Comparison of ENCODE assay signal across 11 cellular contexts in genomic region chr20:35702824-35703695, GRCh38. TPM values are rescaled to one million over a fixed set of nuclear protein-coding genes. Genes with fewer than 3 reads are reported as not detected.
DNase-seq lines count a peak whose midpoint lies in the region; ATAC-seq, FAIRE-seq and TF ChIP-seq lines count a peak whose summit lies in the region.
"Had no signal": no experiment of that assay in that cellular context is flagged by ENCODE, and none has a peak within 500 bp of the region (broad histone marks: within the 10 kb centered on the region; RNA-seq: fewer than 3 reads in every experiment).

No MANE protein-coding gene starts in this region.

- no peaks in the 10 kb centered on the region; the same call in 1 of the 2 replicates for H4K20me1 ChIP-seq in K562 (replicated peaks; ENCODE audit: control insufficient read depth, insufficient read depth, low read length)
- peaks cover 31% of the 10 kb centered on the region for H4K20me1 ChIP-seq in osteoblast (ENCODE audit: insufficient read depth, low read length)

- DNase-seq in activated CD4-positive, alpha-beta T cell treated with anti-CD3 and anti-CD28 coated beads, Interleukin-2, amount 10 ng/mL, durations not matched to agents 24 days and 14 days = no peak
- no peak for DNase-seq in activated CD4-positive, alpha-beta T cell treated with anti-CD3 and anti-CD28 coated beads, Interleukin-2, amount 50 U/mL, for 4 hours
- peak; percentile 18 for DNase-seq in OCI-M1 (lab: John Stamatoyannopoulos, UW)
- DNase-seq in K562 (ENCODE audit: extremely low read depth in 1 of 4, low spot score in 3 of 4) = no peak
- peak; percentile 21 for DNase-seq in osteoblast (ENCODE audit: insufficient read length, low spot score, missing footprints)
- no peak for DNase-seq in vagina (ENCODE audit: extremely low spot score in 2 of 2)
- no peak for DNase-seq in EL
- DNase-seq: ACHN; DMS 273 treated with DMSO at 0.1 percent for 48 hours; effector CD8-positive, alpha-beta T cell had no signal

- peaks cover 60% of the 10 kb centered on the region for H3K36me3 Mint-ChIP-seq in activated CD4-positive, alpha-beta T cell treated with anti-CD3 and anti-CD28 coated beads, Interleukin-2, amount 10 ng/mL, durations not matched to agents 24 days and 14 days (ENCODE audit: low read depth)

- H3K4me1 Mint-ChIP-seq in activated CD4-positive, alpha-beta T cell treated with anti-CD3 and anti-CD28 coated beads, Interleukin-2, amount 10 ng/mL, durations not matched to agents 24 days and 14 days = peaks cover 28% of the 10 kb centered on the region

- peak; percentile 50 for TF ChIP-seq POLR2A in K562 (conservative IDR thresholded peaks at IDR 0.05)
- TF ChIP-seq POLR2A in vagina (IDR thresholded peaks at IDR 0.05) = no peak

- H3K4me1 ChIP-seq in K562 (replicated peaks in 1 of 2; ENCODE audit: control insufficient read depth in 2 of 2, insufficient read depth in 2 of 2, low read length in 2 of 2) = peaks cover 4 to 10% of the 10 kb centered on the region in 2 experiments; a peak in 4 of 5 replicates
- H3K4me1 ChIP-seq in osteoblast (ENCODE audit: insufficient read depth, low read length) = peaks cover 24% of the 10 kb centered on the region
- peaks cover 30% of the 10 kb centered on the region for H3K4me1 ChIP-seq in vagina

- TF ChIP-seq CTCF in K562 (IDR thresholded peaks at IDR 0.05 in 2 of 3, conservative IDR thresholded peaks at IDR 0.05 in 1 of 3; ENCODE audit: insufficient read depth in 2 of 3, low read depth in 1 of 3, low read length in 3 of 3) (no peak), osteoblast (IDR thresholded peaks at IDR 0.05; ENCODE audit: extremely low read depth, low read depth, low read length) (no peak), vagina (IDR thresholded peaks at IDR 0.05) (no peak)

- WGBS in K562 (ENCODE audit: insufficient coverage, low coverage, missing lambda C conversion rate) = 71% methylated on average over 4 of the region's 4 CpGs

- in situ Hi-C loops in K562 (cut with MboI) = no loop called here

- no peak for FAIRE-seq in K562 (lab: Jason Lieb, UNC)

- H3K36me3 ChIP-seq in K562 (ENCODE audit: control insufficient read depth, insufficient read depth, low read length) = peaks cover 75% of the 10 kb centered on the region
- peaks cover 65% of the 10 kb centered on the region for H3K36me3 ChIP-seq in osteoblast (ENCODE audit: insufficient read depth, low read length)
- H3K36me3 ChIP-seq in vagina = peaks cover 5 to 71% of the 10 kb centered on the region in 2 donors

- H3K4me3 Mint-ChIP-seq in activated CD4-positive, alpha-beta T cell treated with anti-CD3 and anti-CD28 coated beads, Interleukin-2, amount 10 ng/mL, durations not matched to agents 24 days and 14 days = no peak overlapping the region

- no peaks in the 10 kb centered on the region for H3K27me3 ChIP-seq in K562 (ENCODE audit: control insufficient read depth in 2 of 2, insufficient read depth in 2 of 2, low read length in 2 of 2)
- H3K27me3 ChIP-seq in osteoblast (ENCODE audit: insufficient read depth, low read length) = no peaks in the 10 kb centered on the region
- no peaks in the 10 kb centered on the region for H3K27me3 ChIP-seq in vagina

- H3K27ac Mint-ChIP-seq in activated CD4-positive, alpha-beta T cell treated with anti-CD3 and anti-CD28 coated beads, Interleukin-2, amount 10 ng/mL, durations not matched to agents 24 days and 14 days = peak overlapping the region; percentile 68

- intact Hi-C loops in activated CD4-positive, alpha-beta T cell treated with anti-CD3 and anti-CD28 coated beads, Interleukin-2, amount 10 ng/mL, durations not matched to agents 24 days and 14 days (cut with micrococcal nuclease) = no loop called here
- intact Hi-C loops in K562 (cut with micrococcal nuclease) = no loop called here
- intact Hi-C loops in vagina (cut with DNase I) = no loop called here

- TF ChIP-seq RAD21 in K562 (CRISPR knock-in tag; conservative IDR thresholded peaks at IDR 0.05 in 1 of 2, IDR thresholded peaks at IDR 0.05 in 1 of 2) = no peak

- no TSS peak for BruUV-seq in K562 (replicated peaks; lab: Mats Ljungman, UMichigan)

- CTCF ChIA-PET in K562 (lab: Yijun Ruan, JAX; ENCODE audit: low intra/inter-chr PET ratio) = no interaction called here

- H3K79me2 ChIP-seq in K562 (ENCODE audit: control insufficient read depth, insufficient read depth, low read length) (peaks cover 40% of the 10 kb centered on the region), osteoblast (ENCODE audit: insufficient read depth, low read length) (peaks cover 44% of the 10 kb centered on the region)

- H3K4me2 ChIP-seq in K562 (ENCODE audit: insufficient read depth, low read length) = no peak overlapping the region
- H3K4me2 ChIP-seq in osteoblast (ENCODE audit: insufficient read depth, low read length) = no peak overlapping the region

- no peaks in the 10 kb centered on the region for H3K9me1 ChIP-seq in K562 (ENCODE audit: control insufficient read depth, insufficient read depth, low read length)

- H3K9me3 ChIP-seq in K562 (replicated peaks; ENCODE audit: control insufficient read depth, insufficient read depth, low read depth, low read length) = no peaks in the 10 kb centered on the region
- no peaks in the 10 kb centered on the region for H3K9me3 ChIP-seq in osteoblast (ENCODE audit: low read depth, low read length)
- no peaks in the 10 kb centered on the region for H3K9me3 ChIP-seq in vagina

- H2AFZ ChIP-seq in K562 (ENCODE audit: low read depth, low read length) (no peak overlapping the region), osteoblast (ENCODE audit: low read length) (no peak overlapping the region)

- H3K9me3 Mint-ChIP-seq in activated CD4-positive, alpha-beta T cell treated with anti-CD3 and anti-CD28 coated beads, Interleukin-2, amount 10 ng/mL, durations not matched to agents 24 days and 14 days = no peaks in the 10 kb centered on the region

- H3K27me3 Mint-ChIP-seq in activated CD4-positive, alpha-beta T cell treated with anti-CD3 and anti-CD28 coated beads, Interleukin-2, amount 10 ng/mL, durations not matched to agents 24 days and 14 days = no peaks in the 10 kb centered on the region

- ATAC-seq in K562 (no peak), HG03442 (IDR thresholded peaks at IDR 0.05; ENCODE audit: unreplicated experiment) (no peak)

- POLR2A ChIA-PET in K562 (lab: Yijun Ruan, JAX) = interaction anchor here (0.6 to 12.6 kb wide), 10 partner anchors 11 to 234 kb away, joined by 3 to 102 read pairs (median 4); partner anchors contain the start of gene RBM39

- H3K4me3 ChIP-seq in K562 (no peak overlapping the region), osteoblast (ENCODE audit: insufficient read depth, low read length) (no peak overlapping the region), vagina (no peak overlapping the region)

- TF ChIP-seq EP300 in K562 (IDR thresholded peaks at IDR 0.05; ENCODE audit: low read length) = no peak

- H3K27ac ChIP-seq in K562 (ENCODE audit: extremely low read depth, low read depth, low read length) = peak overlapping the region; percentile 1; the same call in 1 of the 3 replicates
- peak overlapping the region; percentile 60 for H3K27ac ChIP-seq in osteoblast (ENCODE audit: low read depth, low read length)
- H3K27ac ChIP-seq in vagina = no peak overlapping the region

- no peak overlapping the region for H3K9ac ChIP-seq in K562 (ENCODE audit: insufficient read depth in 1 of 2, low read depth in 2 of 2, low read length in 2 of 2)

RNA-seq across cellular contexts. Expression of gene ROMO1, which starts 3.9 kb away (rescaled TPM):
- total RNA-seq in activated CD4-positive, alpha-beta T cell treated with anti-CD3 and anti-CD28 coated beads, Interleukin-2, amount 10 ng/mL, durations not matched to agents 24 days and 14 days = 82.3 and 94.9 TPM in 2 replicates
- 8.1 and 30.8 TPM in 2 replicates for total RNA-seq in K562 (2011; cell fraction: chromatin; rRNA removed; ENCODE audit: low replicate concordance)
- total RNA-seq in K562 (2011; cell fraction: nucleolus; rRNA removed) = 77.2 and 84.6 TPM in 2 replicates
- 53.4 and 57.0 TPM in 2 replicates for total RNA-seq in K562 (2011; cell fraction: nucleoplasm; rRNA removed)
- total RNA-seq in K562 (2014; rRNA removed) (422 and 571 TPM in 2 replicates), K562 (2014; rRNA removed; fragmentation: Illumina TruSeq; extraction: Trizol) (46.5 and 50.1 TPM in 2 replicates), K562 (2015; rRNA removed; fragmentation: Illumina TruSeq; extraction: Trizol) (137 and 139 TPM in 2 replicates), K562 (2021) (217 and 226 TPM in 2 replicates), osteoblast (108 and 124 TPM in 2 replicates), vagina (248 TPM)
- polyA plus RNA-seq in K562 (2011; rRNA removed) (179 and 193 TPM in 2 replicates), K562 (2014; fragmentation: Illumina TruSeq; extraction: Trizol) (31.8 and 117 TPM in 2 replicates), K562 (2014; fragmentation: Nextera tagmentation; extraction: Ambion mirVana) (100 to 1,000 TPM; 635 to 741 TPM), K562 (2014; rRNA removed) (433 and 559 TPM in 2 replicates)
- 657 and 854 TPM in 2 replicates for polyA plus RNA-seq in K562 (2011; cell fraction: cytosol; rRNA removed)
- 234 and 309 TPM in 2 replicates for polyA plus RNA-seq in K562 (2011; cell fraction: nucleus; rRNA removed)
- 288 and 480 TPM in 2 replicates for polyA plus RNA-seq in K562 (2012)
- polyA minus RNA-seq in K562 (2011; rRNA and poly(A)+ RNA removed) = 18.5 and 28.9 TPM in 2 replicates
- polyA minus RNA-seq in K562 (2011; cell fraction: cytosol; rRNA and poly(A)+ RNA removed) = 43.7 and 68.4 TPM in 2 replicates
- polyA minus RNA-seq in K562 (2011; cell fraction: nucleus; rRNA and poly(A)+ RNA removed) = 21.0 and 24.8 TPM in 2 replicates

RNA-seq across cellular contexts. Expression of gene NFS1, which starts 3.9 kb away (rescaled TPM):
- total RNA-seq in activated CD4-positive, alpha-beta T cell treated with anti-CD3 and anti-CD28 coated beads, Interleukin-2, amount 10 ng/mL, durations not matched to agents 24 days and 14 days = 41.3 and 42.8 TPM in 2 replicates
- 52.4 and 75.5 TPM in 2 replicates for total RNA-seq in K562 (2011; cell fraction: chromatin; rRNA removed; ENCODE audit: low replicate concordance)
- total RNA-seq in K562 (2011; cell fraction: nucleolus; rRNA removed) = 59.4 and 63.0 TPM in 2 replicates
- total RNA-seq in K562 (2011; cell fraction: nucleoplasm; rRNA removed) = 55.7 and 62.0 TPM in 2 replicates
- total RNA-seq in K562 (2014; rRNA removed) = 45.0 and 59.4 TPM in 2 replicates
- 41.0 and 41.8 TPM in 2 replicates for total RNA-seq in K562 (2014; rRNA removed; fragmentation: Illumina TruSeq; extraction: Trizol)
- total RNA-seq in K562 (2015; rRNA removed; fragmentation: Illumina TruSeq; extraction: Trizol) = 34.1 and 34.7 TPM in 2 replicates
- total RNA-seq in K562 (2021) = 47.1 and 52.5 TPM in 2 replicates
- polyA plus RNA-seq in K562 (2011; rRNA removed) = 72.2 and 76.3 TPM in 2 replicates
- polyA plus RNA-seq in K562 (2011; cell fraction: cytosol; rRNA removed) = 84.5 and 124 TPM in 2 replicates
- 63.6 and 64.2 TPM in 2 replicates for polyA plus RNA-seq in K562 (2011; cell fraction: nucleus; rRNA removed)
- 27.4 and 33.4 TPM in 2 replicates for polyA plus RNA-seq in K562 (2012)
- polyA plus RNA-seq in K562 (2014; fragmentation: Illumina TruSeq; extraction: Trizol) = 48.0 and 51.9 TPM in 2 replicates
- 10 to 100 TPM; 11.5 to 13.9 TPM for polyA plus RNA-seq in K562 (2014; fragmentation: Nextera tagmentation; extraction: Ambion mirVana)
- polyA plus RNA-seq in K562 (2014; rRNA removed) = 84.8 and 94.6 TPM in 2 replicates
- 45.8 and 53.4 TPM in 2 replicates for polyA minus RNA-seq in K562 (2011; rRNA and poly(A)+ RNA removed)
- 19.5 and 21.2 TPM in 2 replicates for polyA minus RNA-seq in K562 (2011; cell fraction: cytosol; rRNA and poly(A)+ RNA removed)
- polyA minus RNA-seq in K562 (2011; cell fraction: nucleus; rRNA and poly(A)+ RNA removed) = 21.2 and 21.4 TPM in 2 replicates
- 21.7 and 29.5 TPM in 2 replicates for total RNA-seq in osteoblast
- 15.2 TPM for total RNA-seq in vagina

RNA-seq across cellular contexts. Expression of gene CPNE1, which starts 38.4 kb away (rescaled TPM):
- 317 and 318 TPM in 2 replicates for total RNA-seq in activated CD4-positive, alpha-beta T cell treated with anti-CD3 and anti-CD28 coated beads, Interleukin-2, amount 10 ng/mL, durations not matched to agents 24 days and 14 days
- 182 and 323 TPM in 2 replicates for total RNA-seq in K562 (2011; cell fraction: chromatin; rRNA removed; ENCODE audit: low replicate concordance)
- total RNA-seq in K562 (2011; cell fraction: nucleolus; rRNA removed) = 205 and 207 TPM in 2 replicates
- 200 and 207 TPM in 2 replicates for total RNA-seq in K562 (2011; cell fraction: nucleoplasm; rRNA removed)
- 54.4 and 83.8 TPM in 2 replicates for total RNA-seq in K562 (2014; rRNA removed)
- 39.7 and 42.2 TPM in 2 replicates for total RNA-seq in K562 (2014; rRNA removed; fragmentation: Illumina TruSeq; extraction: Trizol)
- total RNA-seq in K562 (2015; rRNA removed; fragmentation: Illumina TruSeq; extraction: Trizol) = 41.9 and 42.1 TPM in 2 replicates
- total RNA-seq in K562 (2021) = 102 and 105 TPM in 2 replicates
- polyA plus RNA-seq in K562 (2011; rRNA removed) = 72.9 and 80.0 TPM in 2 replicates
- 124 and 164 TPM in 2 replicates for polyA plus RNA-seq in K562 (2011; cell fraction: cytosol; rRNA removed)
- 322 and 336 TPM in 2 replicates for polyA plus RNA-seq in K562 (2011; cell fraction: nucleus; rRNA removed)
- polyA plus RNA-seq in K562 (2012) = 98.9 and 128 TPM in 2 replicates
- polyA plus RNA-seq in K562 (2014; fragmentation: Illumina TruSeq; extraction: Trizol) = 68.6 and 69.8 TPM in 2 replicates
- polyA plus RNA-seq in K562 (2014; fragmentation: Nextera tagmentation; extraction: Ambion mirVana) = 10 to 100 TPM; 45.5 to 56.0 TPM
- polyA plus RNA-seq in K562 (2014; rRNA removed) = 56.0 and 65.2 TPM in 2 replicates
- 46.6 and 66.8 TPM in 2 replicates for polyA minus RNA-seq in K562 (2011; rRNA and poly(A)+ RNA removed)
- polyA minus RNA-seq in K562 (2011; cell fraction: cytosol; rRNA and poly(A)+ RNA removed) = 46.7 and 82.3 TPM in 2 replicates
- 66.4 and 92.3 TPM in 2 replicates for polyA minus RNA-seq in K562 (2011; cell fraction: nucleus; rRNA and poly(A)+ RNA removed)
- total RNA-seq in osteoblast = 165 and 166 TPM in 2 replicates
- total RNA-seq in vagina = 149 TPM

RNA-seq across cellular contexts. Expression of gene RBM12, which starts 38.4 kb away (rescaled TPM):
- 148 and 151 TPM in 2 replicates for total RNA-seq in activated CD4-positive, alpha-beta T cell treated with anti-CD3 and anti-CD28 coated beads, Interleukin-2, amount 10 ng/mL, durations not matched to agents 24 days and 14 days
- 81.9 and 147 TPM in 2 replicates for total RNA-seq in K562 (2011; cell fraction: chromatin; rRNA removed; ENCODE audit: low replicate concordance)
- total RNA-seq in K562 (2011; cell fraction: nucleolus; rRNA removed) = 22.5 and 28.8 TPM in 2 replicates
- total RNA-seq in K562 (2011; cell fraction: nucleoplasm; rRNA removed) = 55.1 and 69.2 TPM in 2 replicates
- 33.9 and 40.8 TPM in 2 replicates for total RNA-seq in K562 (2014; rRNA removed)
- total RNA-seq in K562 (2014; rRNA removed; fragmentation: Illumina TruSeq; extraction: Trizol) = 73.3 and 78.7 TPM in 2 replicates
- 76.5 and 76.8 TPM in 2 replicates for total RNA-seq in K562 (2015; rRNA removed; fragmentation: Illumina TruSeq; extraction: Trizol)
- 120 TPM in 2 replicates for total RNA-seq in K562 (2021)
- polyA plus RNA-seq in K562 (2011; rRNA removed) = 123 and 144 TPM in 2 replicates
- 165 and 176 TPM in 2 replicates for polyA plus RNA-seq in K562 (2011; cell fraction: cytosol; rRNA removed)
- 127 and 133 TPM in 2 replicates for polyA plus RNA-seq in K562 (2011; cell fraction: nucleus; rRNA removed)
- polyA plus RNA-seq in K562 (2012) = 53.2 and 59.8 TPM in 2 replicates
- polyA plus RNA-seq in K562 (2014; fragmentation: Illumina TruSeq; extraction: Trizol) = 133 and 162 TPM in 2 replicates
- 1 to 10 TPM; 5.0 to 10.0 TPM for polyA plus RNA-seq in K562 (2014; fragmentation: Nextera tagmentation; extraction: Ambion mirVana)
- 49.1 and 57.9 TPM in 2 replicates for polyA plus RNA-seq in K562 (2014; rRNA removed)
- polyA minus RNA-seq in K562 (2011; rRNA and poly(A)+ RNA removed) = 309 and 312 TPM in 2 replicates
- polyA minus RNA-seq in K562 (2011; cell fraction: cytosol; rRNA and poly(A)+ RNA removed) = 61.7 and 71.5 TPM in 2 replicates
- polyA minus RNA-seq in K562 (2011; cell fraction: nucleus; rRNA and poly(A)+ RNA removed) = 23.6 and 40.4 TPM in 2 replicates
- total RNA-seq in osteoblast = 57.8 and 62.6 TPM in 2 replicates
- total RNA-seq in vagina = 26.8 TPM

RNA-seq across cellular contexts. Expression of gene RBM39, which starts 39.0 kb away (rescaled TPM):
- total RNA-seq in activated CD4-positive, alpha-beta T cell treated with anti-CD3 and anti-CD28 coated beads, Interleukin-2, amount 10 ng/mL, durations not matched to agents 24 days and 14 days = 352 and 354 TPM in 2 replicates
- total RNA-seq in K562 (2011; cell fraction: chromatin; rRNA removed; ENCODE audit: low replicate concordance) = 377 and 1,084 TPM in 2 replicates
- total RNA-seq in K562 (2011; cell fraction: nucleolus; rRNA removed) = 154 and 218 TPM in 2 replicates
- 345 and 673 TPM in 2 replicates for total RNA-seq in K562 (2011; cell fraction: nucleoplasm; rRNA removed)
- 241 and 314 TPM in 2 replicates for total RNA-seq in K562 (2014; rRNA removed)
- total RNA-seq in K562 (2014; rRNA removed; fragmentation: Illumina TruSeq; extraction: Trizol) = 305 and 330 TPM in 2 replicates
- total RNA-seq in K562 (2015; rRNA removed; fragmentation: Illumina TruSeq; extraction: Trizol) = 297 and 319 TPM in 2 replicates
- 241 and 250 TPM in 2 replicates for total RNA-seq in K562 (2021)
- polyA plus RNA-seq in K562 (2011; rRNA removed) = 187 and 191 TPM in 2 replicates
- 33.0 and 80.4 TPM in 2 replicates for polyA plus RNA-seq in K562 (2011; cell fraction: cytosol; rRNA removed)
- 662 and 820 TPM in 2 replicates for polyA plus RNA-seq in K562 (2011; cell fraction: nucleus; rRNA removed)
- 185 and 194 TPM in 2 replicates for polyA plus RNA-seq in K562 (2012)
- 213 and 218 TPM in 2 replicates for polyA plus RNA-seq in K562 (2014; fragmentation: Illumina TruSeq; extraction: Trizol)
- polyA plus RNA-seq in K562 (2014; fragmentation: Nextera tagmentation; extraction: Ambion mirVana) = 100 to 1,000 TPM; 143 to 198 TPM
- polyA plus RNA-seq in K562 (2014; rRNA removed) = 212 and 228 TPM in 2 replicates
- polyA minus RNA-seq in K562 (2011; rRNA and poly(A)+ RNA removed) = 178 and 203 TPM in 2 replicates
- 67.8 and 77.2 TPM in 2 replicates for polyA minus RNA-seq in K562 (2011; cell fraction: cytosol; rRNA and poly(A)+ RNA removed)
- polyA minus RNA-seq in K562 (2011; cell fraction: nucleus; rRNA and poly(A)+ RNA removed) = 241 and 336 TPM in 2 replicates
- 274 and 300 TPM in 2 replicates for total RNA-seq in osteoblast
- 370 TPM for total RNA-seq in vagina

Comparison
In these comparisons a context has a peak if more than half of its experiments do, and no peak if none do; other contexts are left out.
1. DNase-seq: peak in OCI-M1 (single experiment) and osteoblast (single experiment); none in activated CD4-positive, alpha-beta T cell treated with anti-CD3 and anti-CD28 coated beads, Interleukin-2, amount 10 ng/mL, durations not matched to agents 24 days and 14 days (single experiment), activated CD4-positive, alpha-beta T cell treated with anti-CD3 and anti-CD28 coated beads, Interleukin-2, amount 50 U/mL, for 4 hours (0 of 2), K562 (0 of 4), vagina (0 of 2) and EL (single experiment).